Comparison of ENCODE assay signal across 32 cellular contexts in the genomic region with DNA sequence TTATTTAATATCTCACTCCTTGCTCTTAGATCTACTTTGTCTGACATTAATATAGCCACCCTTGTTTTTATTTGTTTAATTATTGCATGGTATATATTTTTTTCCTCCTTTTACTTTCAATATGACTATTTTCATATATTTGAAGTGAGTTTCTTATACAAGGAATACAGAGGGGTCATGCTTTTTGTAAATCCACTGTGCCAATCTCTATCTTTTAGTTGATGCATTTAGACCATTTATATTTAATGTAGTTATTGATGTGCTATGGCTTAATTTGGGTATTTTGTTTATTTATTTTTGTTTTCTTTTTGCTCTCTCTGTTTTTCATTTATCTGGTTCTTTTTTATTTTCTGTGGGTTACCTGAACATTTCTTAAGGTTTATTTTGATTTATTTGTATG.
DNase-seq lines count a peak whose midpoint lies in the region; ATAC-seq, FAIRE-seq and TF ChIP-seq lines count a peak whose summit lies in the region.
"Had no signal": no experiment of that assay in that cellular context is flagged by ENCODE, and none has a peak within 500 bp of the region (broad histone marks: within the 10 kb centered on the region; RNA-seq: fewer than 3 reads in every experiment).

No MANE protein-coding gene starts in this region.

- H3K27me3 ChIP-seq in K562 (ENCODE audit: control insufficient read depth in 2 of 2, insufficient read depth in 2 of 2, low read length in 2 of 2) (no peaks in the 10 kb centered on the region), mesenchymal stem cell (ENCODE audit: control insufficient read depth in 1 of 2, insufficient read depth in 1 of 2, low read length in 2 of 2) (no peaks in the 10 kb centered on the region)
- H3K27me3 ChIP-seq: BE2C; BLaER1; BLaER1 treated with 17β-estradiol and CSF1 and Interleukin-3, amounts not matched to agents 10 nM and 100 nM had no signal

- H3K4me2 ChIP-seq in K562 (ENCODE audit: insufficient read depth, low read length) (no peak overlapping the region), mesenchymal stem cell (ENCODE audit: low read length, poor library complexity, severe bottlenecking) (no peak overlapping the region)
- H3K4me2 ChIP-seq: A549; BLaER1; BLaER1 treated with 17β-estradiol and CSF1 and Interleukin-3, amounts not matched to agents 10 nM and 100 nM had no signal

- no peak overlapping the region for H4K91ac ChIP-seq in mesenchymal stem cell (ENCODE audit: low read length)

- no peaks in the 10 kb centered on the region for H3K79me1 ChIP-seq in mesenchymal stem cell (replicated peaks; ENCODE audit: low read length, poor library complexity, severe bottlenecking)

- H3K36me3 ChIP-seq in K562 (ENCODE audit: control insufficient read depth, insufficient read depth, low read length) (no peaks in the 10 kb centered on the region), mesenchymal stem cell (ENCODE audit: control insufficient read depth in 1 of 2, insufficient read depth in 2 of 2, low read depth in 1 of 2, low read length in 2 of 2) (no peaks in the 10 kb centered on the region)
- H3K36me3 ChIP-seq: BE2C; BLaER1; BLaER1 treated with 17β-estradiol and CSF1 and Interleukin-3, amounts not matched to agents 10 nM and 100 nM had no signal

- intact Hi-C loops in K562 (cut with micrococcal nuclease), result no loop called here

- ATAC-seq in K562, result no peak
- ATAC-seq: A549; CD8-positive, alpha-beta T cell had no signal

- TF ChIP-seq POLR2A in K562 (conservative IDR thresholded peaks at IDR 0.05), result no peak

- no peak overlapping the region for H3K18ac ChIP-seq in mesenchymal stem cell (ENCODE audit: low read depth in 1 of 2, low read length in 2 of 2)

- no peaks in the 10 kb centered on the region for H3K36me3 Mint-ChIP-seq in type B pancreatic cell
- H3K36me3 Mint-ChIP-seq: CD14-positive monocyte; CD4-positive, alpha-beta memory T cell; CD4-positive, CD25-positive, alpha-beta regulatory T cell; CD8-positive, alpha-beta T cell had no signal

- no peak overlapping the region for H3K4ac ChIP-seq in mesenchymal stem cell (ENCODE audit: low read depth in 1 of 2, low read length in 2 of 2)

- peaks cover 5% of the 10 kb centered on the region for H3K9me3 Mint-ChIP-seq in type B pancreatic cell

- H2BK120ac ChIP-seq in mesenchymal stem cell (ENCODE audit: low read depth, low read length), result no peak overlapping the region

- H3K14ac ChIP-seq in mesenchymal stem cell (ENCODE audit: low read length in 2 of 2), result no peak overlapping the region

- DNase-seq in K562 (ENCODE audit: extremely low read depth in 1 of 4, low spot score in 3 of 4) (no peak), mesenchymal stem cell (no peak), caudate nucleus (lab: John Stamatoyannopoulos, UW) (no peak), type B pancreatic cell (ENCODE audit: extremely low spot score, unreplicated experiment) (no peak)
- DNase-seq: 8988T; ACHN; AML-193; BE2C; C1 segment of cervical spinal cord; Caco-2; Calu3; CD4-positive, alpha-beta memory T cell; CD4-positive, alpha-beta T cell; CD4-positive, CD25-positive, alpha-beta regulatory T cell; CD8-positive, alpha-beta memory T cell; CD8-positive, alpha-beta T cell; COR-L47; DMS 273 treated with DMSO at 0.1 percent for 48 hours; DMS153; DMS53; DMS79; DMS79 treated with DMSO at 0.1 percent for 48 hours; DND-41; EL had no signal

- POLR2A ChIA-PET in K562 (lab: Yijun Ruan, JAX), result no interaction called here

- H2AFZ ChIP-seq in K562 (ENCODE audit: low read depth, low read length) (no peak overlapping the region), mesenchymal stem cell (ENCODE audit: low read depth, low read length) (no peak overlapping the region)

- no peaks in the 10 kb centered on the region for H3K9me1 ChIP-seq in K562 (ENCODE audit: control insufficient read depth, insufficient read depth, low read length)

- CTCF ChIA-PET in K562 (lab: Yijun Ruan, JAX; ENCODE audit: low intra/inter-chr PET ratio), result no interaction called here

- TF ChIP-seq EP300 in K562 (IDR thresholded peaks at IDR 0.05; ENCODE audit: low read length), result no peak

- H3K4me1 Mint-ChIP-seq in type B pancreatic cell (ENCODE audit: unreplicated experiment), result no peaks in the 10 kb centered on the region
- H3K4me1 Mint-ChIP-seq: B cell; CD14-positive monocyte; CD4-positive, alpha-beta memory T cell; CD4-positive, CD25-positive, alpha-beta regulatory T cell; CD8-positive, alpha-beta memory T cell had no signal

- no peak overlapping the region for H3K27ac Mint-ChIP-seq in type B pancreatic cell
- H3K27ac Mint-ChIP-seq: B cell; CD14-positive monocyte; CD4-positive, alpha-beta memory T cell; CD4-positive, alpha-beta T cell; CD4-positive, CD25-positive, alpha-beta regulatory T cell; CD8-positive, alpha-beta memory T cell; CD8-positive, alpha-beta T cell had no signal

- H3K9me3 ChIP-seq in K562 (replicated peaks; ENCODE audit: control insufficient read depth, insufficient read depth, low read depth, low read length), result peaks cover 2% of the 10 kb centered on the region; the same call in 1 of the 2 replicates
- peaks cover 19% of the 10 kb centered on the region for H3K9me3 ChIP-seq in mesenchymal stem cell (ENCODE audit: control insufficient read depth, low read length)
- H3K9me3 ChIP-seq: A549; BE2C; BLaER1; BLaER1 treated with 17β-estradiol and CSF1 and Interleukin-3, amounts not matched to agents 10 nM and 100 nM; Caco-2 had no signal

- H4K8ac ChIP-seq in mesenchymal stem cell (ENCODE audit: low read length), result no peak overlapping the region

- no peak overlapping the region for H3K23ac ChIP-seq in mesenchymal stem cell (ENCODE audit: low read length in 2 of 2)

- TF ChIP-seq RAD21 in K562 (CRISPR knock-in tag; conservative IDR thresholded peaks at IDR 0.05 in 1 of 2, IDR thresholded peaks at IDR 0.05 in 1 of 2), result no peak

- no peak overlapping the region for H3K4me3 ChIP-seq in K562
- no peak overlapping the region for H3K4me3 ChIP-seq in mesenchymal stem cell (ENCODE audit: insufficient read depth in 1 of 2, low read depth in 1 of 2, low read length in 2 of 2)
- H3K4me3 ChIP-seq: A549; BLaER1; BLaER1 treated with 17β-estradiol and CSF1 and Interleukin-3, amounts not matched to agents 10 nM and 100 nM had no signal

- H4K20me1 ChIP-seq in K562 (replicated peaks; ENCODE audit: control insufficient read depth, insufficient read depth, low read length), result no peaks in the 10 kb centered on the region
- H4K20me1 ChIP-seq: BLaER1; BLaER1 treated with 17β-estradiol and CSF1 and Interleukin-3, amounts not matched to agents 10 nM and 100 nM had no signal

- no peak overlapping the region for H2BK12ac ChIP-seq in mesenchymal stem cell (ENCODE audit: low read length in 2 of 2)

- no peaks in the 10 kb centered on the region for H3K79me2 ChIP-seq in K562 (ENCODE audit: control insufficient read depth, insufficient read depth, low read length)

- H3K9ac ChIP-seq in K562 (ENCODE audit: insufficient read depth in 1 of 2, low read depth in 2 of 2, low read length in 2 of 2) (no peak overlapping the region), mesenchymal stem cell (ENCODE audit: low read length) (no peak overlapping the region)
- H3K9ac ChIP-seq: BLaER1; BLaER1 treated with 17β-estradiol and CSF1 and Interleukin-3, amounts not matched to agents 10 nM and 100 nM had no signal

- no peak overlapping the region for H3K27ac ChIP-seq in K562 (ENCODE audit: extremely low read depth, low read depth, low read length)
- H3K27ac ChIP-seq in mesenchymal stem cell (ENCODE audit: low read length, poor library complexity, severe bottlenecking), result no peak overlapping the region
- H3K27ac ChIP-seq in caudate nucleus (ENCODE audit: low read depth, low read length), result no peak overlapping the region
- H3K27ac ChIP-seq: 22Rv1; A549; BLaER1; BLaER1 treated with 17β-estradiol and CSF1 and Interleukin-3, amounts not matched to agents 10 nM and 100 nM; C4-2B had no signal

- H3K4me1 ChIP-seq in K562 (replicated peaks in 1 of 2; ENCODE audit: control insufficient read depth in 2 of 2, insufficient read depth in 2 of 2, low read length in 2 of 2) (no peaks in the 10 kb centered on the region), mesenchymal stem cell (ENCODE audit: control insufficient read depth, insufficient read depth, low read depth, low read length) (no peaks in the 10 kb centered on the region)
- H3K4me1 ChIP-seq: A549; BE2C; BLaER1; BLaER1 treated with 17β-estradiol and CSF1 and Interleukin-3, amounts not matched to agents 10 nM and 100 nM; Caco-2 had no signal

- H2AK5ac ChIP-seq in mesenchymal stem cell (ENCODE audit: low read length, severe bottlenecking), result no peak overlapping the region

- no peak overlapping the region for H2BK15ac ChIP-seq in mesenchymal stem cell (ENCODE audit: low read depth, poor library complexity, severe bottlenecking)

- peak overlapping the region; percentile 8 for H2BK5ac ChIP-seq in mesenchymal stem cell (ENCODE audit: low read depth, low read length, poor library complexity, severe bottlenecking)

- no peak for FAIRE-seq in K562 (lab: Jason Lieb, UNC)
- FAIRE-seq: A549, D721Med had no signal

- no peaks in the 10 kb centered on the region for H3K27me3 Mint-ChIP-seq in type B pancreatic cell
- H3K27me3 Mint-ChIP-seq: B cell; CD4-positive, alpha-beta memory T cell; CD4-positive, alpha-beta T cell; CD4-positive, CD25-positive, alpha-beta regulatory T cell had no signal

- no peak overlapping the region for H3K4me3 Mint-ChIP-seq in type B pancreatic cell
- H3K4me3 Mint-ChIP-seq: B cell; CD14-positive monocyte; CD4-positive, alpha-beta memory T cell; CD4-positive, alpha-beta T cell; CD4-positive, CD25-positive, alpha-beta regulatory T cell; CD8-positive, alpha-beta memory T cell; CD8-positive, alpha-beta T cell had no signal

- TF ChIP-seq CTCF in K562 (IDR thresholded peaks at IDR 0.05 in 2 of 3, conservative IDR thresholded peaks at IDR 0.05 in 1 of 3; ENCODE audit: insufficient read depth in 2 of 3, low read depth in 1 of 3, low read length in 3 of 3) (no peak), type B pancreatic cell (conservative IDR thresholded peaks at IDR 0.05) (no peak)

- no TSS peak for BruUV-seq in K562 (replicated peaks; lab: Mats Ljungman, UMichigan)

- in situ Hi-C loops in K562 (cut with MboI), result no loop called here

TF ChIP-seq in K562, 482 proteins besides CTCF, POLR2A, EP300 and RAD21 (continues in another document):
- TF ChIP-seq GATA2 (CRISPR knock-in tag; IDR thresholded peaks at IDR 0.05) (no peak), YBX1 (IDR thresholded peaks at IDR 0.05) (no peak), ZNF24 (IDR thresholded peaks at IDR 0.05) (no peak), ELF4 (CRISPR knock-in tag; IDR thresholded peaks at IDR 0.05) (no peak), NONO (IDR thresholded peaks at IDR 0.05; ENCODE audit: low read depth in 2 of 2, low read length in 1 of 2) (no peak), RBM25 (IDR thresholded peaks at IDR 0.05; ENCODE audit: low read depth, low read length, severe bottlenecking) (peak; percentile 66), ZC3H4 (CRISPR knock-in tag; IDR thresholded peaks at IDR 0.05; ENCODE audit: borderline replicate concordance) (no peak)
